ENCODE assay signal across 8 cellular contexts in the genomic region with DNA sequence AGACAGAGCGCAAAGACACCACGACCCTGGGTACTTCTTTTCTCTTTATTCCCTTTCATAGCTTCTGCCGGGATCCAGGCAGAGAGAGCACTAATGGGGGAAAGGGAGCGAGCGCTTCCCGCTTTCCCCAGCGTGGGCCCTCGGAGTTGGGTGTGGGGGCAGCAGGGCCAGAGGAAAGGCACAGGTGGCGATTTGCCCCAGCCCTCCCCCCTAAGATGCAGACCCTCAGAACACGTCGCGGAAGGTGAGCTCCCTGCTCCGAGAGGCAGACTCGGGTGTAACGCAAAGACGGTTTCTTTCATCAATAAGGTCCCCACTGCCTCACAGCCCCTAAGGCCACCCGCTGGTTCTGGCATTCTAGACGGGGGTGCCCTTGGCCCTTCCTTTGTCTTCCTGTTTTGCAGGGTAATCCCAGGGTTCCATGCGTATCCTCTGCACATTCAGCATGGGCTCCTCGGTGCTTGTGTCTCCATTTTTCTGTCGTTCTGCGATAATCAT. TPM values are rescaled to one million over a fixed set of nuclear protein-coding genes. Genes with fewer than 3 reads are reported as not detected.
DNase-seq lines count a peak whose midpoint lies in the region; ATAC-seq, FAIRE-seq and TF ChIP-seq lines count a peak whose summit lies in the region.

No MANE protein-coding gene starts in this region.

- H3K9me3 ChIP-seq in Panc1 (ENCODE audit: control insufficient read depth, insufficient read depth, low read depth, low read length) (no peaks in the 10 kb centered on the region), esophagus squamous epithelium (no peaks in the 10 kb centered on the region)

- TSS peak; percentile 98 for BruUV-seq in Panc1 (replicated peaks; lab: Mats Ljungman, UMichigan)

- POLR2A ChIA-PET in Panc1 (lab: Charles Lee), result no interaction called here

- H3K4me1 ChIP-seq in Panc1 (ENCODE audit: control insufficient read depth, insufficient read depth, low read length) (peaks cover 36% of the 10 kb centered on the region), esophagus squamous epithelium (peaks cover 27 to 78% (median 38%) of the 10 kb centered on the region in 3 donors)

- FAIRE-seq in GM12891 (lab: Jason Lieb, UNC), result peak; percentile 51

- CTCF ChIA-PET in Panc1 (lab: Charles Lee), result no interaction called here

- peak overlapping the region; percentile 60 to 71 for H3K4me3 ChIP-seq in Panc1 (ENCODE audit: low read depth in 2 of 2, low read length in 2 of 2)
- peak overlapping the region; percentile 69 to 98 (median 84) for H3K4me3 ChIP-seq in esophagus squamous epithelium
- H3K4me3 ChIP-seq in retinal pigment epithelial cell (ENCODE audit: low read length), result peak overlapping the region; percentile 67

- TF ChIP-seq POLR2A in GM12891 (IDR thresholded peaks at IDR 0.05; ENCODE audit: low read depth, low read length) (no peak), esophagus squamous epithelium (IDR thresholded peaks at IDR 0.05) (no peak)

- DNase-seq in GM12891 (ENCODE audit: insufficient read length, low spot score) (no peak), Panc1 (ENCODE audit: low read depth, low spot score) (no peak), esophagus squamous epithelium (lab: John Stamatoyannopoulos, UW) (no peak), retinal pigment epithelial cell (ENCODE audit: low read depth) (no peak), NCI-H510A treated with DMSO at 0.1 percent for 48 hours (lab: John Stamatoyannopoulos, UW) (no peak), GM19238 (ENCODE audit: insufficient read length, low spot score) (no peak), HuH-7.5 (ENCODE audit: low spot score) (no peak)

- H3K27ac ChIP-seq in Panc1 (ENCODE audit: low read length) (peak overlapping the region; percentile 95), esophagus squamous epithelium (peak overlapping the region; percentile 91 to 98 (median 95))

- TF ChIP-seq CTCF in Panc1 (IDR thresholded peaks at IDR 0.05), result no peak
- TF ChIP-seq CTCF in esophagus squamous epithelium (IDR thresholded peaks at IDR 0.05), result no peak
- TF ChIP-seq CTCF in retinal pigment epithelial cell (conservative IDR thresholded peaks at IDR 0.05; ENCODE audit: low read depth, low read length), result no peak

- 7 to 13% methylated on average over 3 to 13 of the region's 22 CpGs for whole genome bisulfite sequencing in esophagus squamous epithelium, 2 donors

- H3K36me3 ChIP-seq in Panc1 (ENCODE audit: control insufficient read depth, insufficient read depth, low read length) (no peaks in the 10 kb centered on the region; the same call in 1 of the 2 replicates), esophagus squamous epithelium (peaks cover 15 to 54% (median 33%) of the 10 kb centered on the region in 3 donors)

- in situ Hi-C loops in Panc1 (cut with HindIII; ENCODE audit: low pct_unique_long_range_greater_than_20kb, low sequenced_read_pairs), result no loop called here

- ATAC-seq in Panc1 (no peak), HG03469 (IDR thresholded peaks at IDR 0.05; ENCODE audit: unreplicated experiment) (no peak)

- no peaks in the 10 kb centered on the region for H3K27me3 ChIP-seq in Panc1 (ENCODE audit: control insufficient read depth, insufficient read depth, low read length)
- no peaks in the 10 kb centered on the region for H3K27me3 ChIP-seq in esophagus squamous epithelium

- intact Hi-C loops in Panc1 (cut with micrococcal nuclease; ENCODE audit: unreplicated experiment), result loop anchor here (10.0 kb wide), 1 partner anchor 1087 kb away; a partner anchor contains a TSS
- intact Hi-C loops in esophagus squamous epithelium (cut with DNase I), result no loop called here

TF ChIP-seq in GM12891, 5 proteins besides CTCF, POLR2A, EP300 and RAD21:
- TF ChIP-seq PAX5 (IDR thresholded peaks at IDR 0.05; ENCODE audit: insufficient read depth, low read length, severe bottlenecking), result no peak
- TF ChIP-seq SPI1 (IDR thresholded peaks at IDR 0.05; ENCODE audit: low read depth, low read length), result no peak
- no peak; the same call in 1 of the 2 replicates for TF ChIP-seq POLR2AphosphoS5 (IDR thresholded peaks at IDR 0.05; ENCODE audit: low read depth, low read length)
- no peak for TF ChIP-seq TAF1 (IDR thresholded peaks at IDR 0.05; ENCODE audit: low read depth, low read length)
- TF ChIP-seq POU2F2 (IDR thresholded peaks at IDR 0.05; ENCODE audit: low read depth, low read length), result no peak
TF ChIP-seq in GM12891: peak in this region for 0.

RNA-seq across cellular contexts. Expression of a gene that starts 0.6 kb away (rescaled TPM):
- 62.8 TPM for polyA plus RNA-seq in GM12891 (2012; ENCODE audit: low read depth, missing spikeins)
- 117 TPM for total RNA-seq in Panc1 (2021; ENCODE audit: unreplicated experiment)
- polyA plus RNA-seq in Panc1 (2012; ENCODE audit: insufficient read length), result 233 TPM
- total RNA-seq in esophagus squamous epithelium, result 10 to 100 TPM; 30.2 to 57.1 (median 53.6) TPM

RNA-seq across cellular contexts. Expression of a gene that starts 0.7 kb away (rescaled TPM):
- polyA plus RNA-seq in GM12891 (2012; ENCODE audit: low read depth, missing spikeins), result 12.3 TPM
- 53.4 TPM for total RNA-seq in Panc1 (2021; ENCODE audit: unreplicated experiment)
- polyA plus RNA-seq in Panc1 (2012; ENCODE audit: insufficient read length), result 37.7 TPM
- total RNA-seq in esophagus squamous epithelium, result 10 to 100 TPM in 2 of 4 donors, 1 to 10 TPM in 2; 8.8 to 14.4 (median 10.1) TPM

RNA-seq across cellular contexts. Expression of a gene that starts 1.0 kb away (rescaled TPM):
- polyA plus RNA-seq in GM12891 (2012; ENCODE audit: low read depth, missing spikeins), result 110 TPM
- total RNA-seq in Panc1 (2021; ENCODE audit: unreplicated experiment), result 187 TPM
- 283 TPM for polyA plus RNA-seq in Panc1 (2012; ENCODE audit: insufficient read length)
- total RNA-seq in esophagus squamous epithelium, result 100 to 1,000 TPM in 3 of 4 donors, 10 to 100 TPM in 1; 89.5 to 158 (median 114) TPM

RNA-seq across cellular contexts. Expression of a gene that starts 10.5 kb away (rescaled TPM):
- 16.3 TPM for polyA plus RNA-seq in GM12891 (2012; ENCODE audit: low read depth, missing spikeins)
- total RNA-seq in Panc1 (2021; ENCODE audit: unreplicated experiment) (23.0 TPM), esophagus squamous epithelium (10 to 100 TPM; 27.8 to 84.5 (median 45.1) TPM)
- polyA plus RNA-seq in Panc1 (2012; ENCODE audit: insufficient read length), result 40.3 TPM

RNA-seq across cellular contexts. Expression of a gene that starts 10.8 kb away (rescaled TPM):
- polyA plus RNA-seq in GM12891 (2012; ENCODE audit: low read depth, missing spikeins), result 43.5 TPM
- total RNA-seq in Panc1 (2021; ENCODE audit: unreplicated experiment), result 85.8 TPM
- 114 TPM for polyA plus RNA-seq in Panc1 (2012; ENCODE audit: insufficient read length)
- 10 to 100 TPM; 71.4 to 91.5 (median 79.5) TPM for total RNA-seq in esophagus squamous epithelium
